ENCODE assay signal across 2 cellular contexts in genomic region chr10:60845038-60845437, GRCh38.
TF ChIP-seq lines count a peak whose summit lies in the region.

No MANE protein-coding gene starts in this region.

TF ChIP-seq in HEK293, 187 proteins besides CTCF, POLR2A, EP300 and RAD21:
- no peak for TF ChIP-seq ZNF221 (tag by site-specific recombination; IDR thresholded peaks at IDR 0.05; ENCODE audit: borderline replicate concordance)
- TF ChIP-seq ZNF670 (tag by site-specific recombination; IDR thresholded peaks at IDR 0.05; ENCODE audit: low read depth), result no peak
- TF ChIP-seq ZNF558 (tag by site-specific recombination; IDR thresholded peaks at IDR 0.05), result peak; percentile 96
- TF ChIP-seq ZNF211 (tag by site-specific recombination; IDR thresholded peaks at IDR 0.05; ENCODE audit: low read depth), result no peak
- no peak for TF ChIP-seq ZNF341 (tag by site-specific recombination; IDR thresholded peaks at IDR 0.05; ENCODE audit: low read depth)
- no peak for TF ChIP-seq ZNF514 (tag by site-specific recombination; IDR thresholded peaks at IDR 0.05)
- no peak for TF ChIP-seq ZNF112 (tag by site-specific recombination; IDR thresholded peaks at IDR 0.05)

TF ChIP-seq in IMR-90, 13 proteins besides CTCF, POLR2A, EP300 and RAD21:
- TF ChIP-seq RFX5 (IDR thresholded peaks at IDR 0.05; ENCODE audit: low read depth, low read length) (no peak), FOS (IDR thresholded peaks at IDR 0.05; ENCODE audit: low read depth, low read length) (no peak), MAZ (IDR thresholded peaks at IDR 0.05; ENCODE audit: borderline replicate concordance, low read depth, low read length) (no peak), CHD1 (IDR thresholded peaks at IDR 0.05; ENCODE audit: low read depth, low read length) (no peak), MXI1 (IDR thresholded peaks at IDR 0.05; ENCODE audit: borderline replicate concordance, low read depth, low read length) (no peak), MAFK (IDR thresholded peaks at IDR 0.05; ENCODE audit: low read depth, low read length) (no peak), CEBPB (IDR thresholded peaks at IDR 0.05; ENCODE audit: low read depth, low read length) (no peak), SMC3 (IDR thresholded peaks at IDR 0.05; ENCODE audit: low read depth, low read length) (no peak), NFE2L2 (IDR thresholded peaks at IDR 0.05; ENCODE audit: low read depth, low read length) (no peak), RCOR1 (IDR thresholded peaks at IDR 0.05; ENCODE audit: insufficient replicate concordance, low read length) (no peak), USF2 (IDR thresholded peaks at IDR 0.05; ENCODE audit: low read depth, low read length) (no peak), ELK1 (IDR thresholded peaks at IDR 0.05; ENCODE audit: borderline replicate concordance, low read depth, low read length) (no peak), BHLHE40 (IDR thresholded peaks at IDR 0.05; ENCODE audit: low read depth, low read length) (no peak)
